In genomic region chr17:12230411-12230810, GRCh38 we compare ENCODE assay signal across 22 cellular contexts.
A peak's percentile ranks its signal among the peaks of the same experiment; 100 is the strongest.
DNase-seq lines count a peak whose midpoint lies in the region; TF ChIP-seq lines count a peak whose summit lies in the region.
"Had no signal": no experiment of that assay in that cellular context is flagged by ENCODE, and none has a peak within 500 bp of the region (broad histone marks: within the 10 kb centered on the region; RNA-seq: fewer than 3 reads in every experiment).

No MANE protein-coding gene starts in this region.

- H3K27me3 ChIP-seq in ascending aorta (no peaks in the 10 kb centered on the region), sigmoid colon (no peaks in the 10 kb centered on the region), colonic mucosa (no peaks in the 10 kb centered on the region)
- H3K27me3 ChIP-seq: gastrocnemius medialis, ovary had no signal

- H3K27ac ChIP-seq in ascending aorta = peak overlapping the region; percentile 73 to 75
- H3K27ac ChIP-seq in sigmoid colon = peak overlapping the region; percentile 64 to 75 (median 72)
- no peak overlapping the region for H3K27ac ChIP-seq in colonic mucosa
- H3K27ac ChIP-seq: gastrocnemius medialis, lower lobe of right lung, ovary had no signal

- TF ChIP-seq POLR2A in sigmoid colon (IDR thresholded peaks at IDR 0.05) (no peak), lower leg skin (IDR thresholded peaks at IDR 0.05) (no peak)

- TF ChIP-seq CTCF in ascending aorta (IDR thresholded peaks at IDR 0.05) (no peak), sigmoid colon (IDR thresholded peaks at IDR 0.05) (no peak), lower leg skin (IDR thresholded peaks at IDR 0.05) (no peak), colonic mucosa (IDR thresholded peaks at IDR 0.05) (no peak)

- DNase-seq in AG20443 (ENCODE audit: low spot score) (peak; percentile 38), ascending aorta (ENCODE audit: low spot score in 2 of 2) (no peak), iris pigment epithelial cell (ENCODE audit: low read depth) (peak; percentile 2), sigmoid colon (no peak), lower leg skin (ENCODE audit: low spot score in 2 of 2) (no peak), SW 1271 (lab: John Stamatoyannopoulos, UW) (no peak), D341Med (ENCODE audit: low spot score) (no peak), colonic mucosa (no peak)
- DNase-seq: activated CD4-positive, alpha-beta T cell treated with anti-CD3 and anti-CD28 coated beads for 4 hours; activated T-cell treated with anti-CD3 and anti-CD28 coated beads, Interleukin-2, amount 50 U/mL, for 24 hours; cortex of kidney; DMS 273 treated with DMSO at 0.1 percent for 48 hours; gastrocnemius medialis; lower lobe of right lung; mucosa of descending colon; NCI-H1105; NCI-H1930; NCI-H524 treated with DMSO at 0.1 percent for 48 hours; Right ventricle myocardium superior; stimulated activated CD4-positive, alpha-beta T cell treated with anti-CD3 and anti-CD28 coated beads, Interleukin-2, amount 100 ng/mL, for 24 hours had no signal

- 50 to 65% methylated on average over 3 of the region's 3 CpGs for WGBS in sigmoid colon, 2 donors
- WGBS in lower leg skin, 2 donors = 40 to 57% methylated on average over 3 of the region's 3 CpGs

- no peak for TF ChIP-seq EP300 in sigmoid colon (IDR thresholded peaks at IDR 0.05)

- no peak overlapping the region for H3K9ac ChIP-seq in colonic mucosa (ENCODE audit: low read depth in 2 of 2, low read length in 2 of 2)

- H3K4me1 ChIP-seq in ascending aorta (peaks cover 7 to 37% of the 10 kb centered on the region in 2 donors), sigmoid colon (peaks cover 0 to 50% (median 42%) of the 10 kb centered on the region in 4 donors), colonic mucosa (no peaks in the 10 kb centered on the region)
- H3K4me1 ChIP-seq: gastrocnemius medialis had no signal

- H3K36me3 ChIP-seq in ascending aorta (no peaks in the 10 kb centered on the region), sigmoid colon (no peaks in the 10 kb centered on the region), colonic mucosa (no peaks in the 10 kb centered on the region)
- H3K36me3 ChIP-seq: gastrocnemius medialis, lower lobe of right lung, ovary had no signal

- intact Hi-C loops in ascending aorta (cut with DNase I) = no loop called here
- intact Hi-C loops in sigmoid colon (cut with DNase I) = loop anchor here (2.0 kb wide), 2 partner anchors 30 to 38 kb away; no protein-coding TSS in a partner anchor
- intact Hi-C loops in lower leg skin (cut with DNase I; ENCODE audit: low total_unique reads) = no loop called here
- intact Hi-C loops in colonic mucosa (cut with DNase I) = no loop called here

- H3K4me3 ChIP-seq in ascending aorta (no peak overlapping the region), sigmoid colon (no peak overlapping the region), lower leg skin (ENCODE audit: low read depth, poor library complexity, severe bottlenecking) (no peak overlapping the region), colonic mucosa (no peak overlapping the region)
- H3K4me3 ChIP-seq: gastrocnemius medialis, K562, lower lobe of right lung, mucosa of descending colon, ovary had no signal

- H3K9me3 ChIP-seq in ascending aorta (no peaks in the 10 kb centered on the region), sigmoid colon (no peaks in the 10 kb centered on the region), colonic mucosa (no peaks in the 10 kb centered on the region)
- H3K9me3 ChIP-seq: gastrocnemius medialis, lower lobe of right lung, mucosa of descending colon, ovary had no signal

Comparison
In these comparisons a context has a peak if more than half of its experiments do, and no peak if none do; other contexts are left out.
1. DNase-seq: peak in AG20443 (single experiment) and iris pigment epithelial cell (single experiment); none in ascending aorta (0 of 2), sigmoid colon (single experiment), lower leg skin (0 of 2), SW 1271 (0 of 2), D341Med (single experiment) and colonic mucosa (single experiment).